ENCODE assay signal across 15 cellular contexts in genomic region chr14:34347683-34348082, GRCh38.
DNase-seq lines count a peak whose midpoint lies in the region; ATAC-seq and TF ChIP-seq lines count a peak whose summit lies in the region.
"Had no signal": no experiment of that assay in that cellular context is flagged by ENCODE, and none has a peak within 500 bp of the region (broad histone marks: within the 10 kb centered on the region; RNA-seq: fewer than 3 reads in every experiment).

No MANE protein-coding gene starts in this region.

- no peaks in the 10 kb centered on the region for H3K4me1 Mint-ChIP-seq in activated naive CD8-positive, alpha-beta T cell treated with anti-CD3 and anti-CD28 coated beads, Interleukin-2, amount 10 ng/mL, durations not matched to agents 7 days and 5 days
- H3K4me1 Mint-ChIP-seq in activated naive CD8-positive, alpha-beta T cell treated with anti-CD3 and anti-CD28 coated beads for 36 hours = no peaks in the 10 kb centered on the region
- no peaks in the 10 kb centered on the region for H3K4me1 Mint-ChIP-seq in stimulated activated effector memory CD8-positive, alpha-beta T cell treated with anti-CD3 and anti-CD28 coated beads, Interleukin-12 subunit alpha, Interleukin-12 subunit beta, amount 100 ng/mL, for 72 hours
- H3K4me1 Mint-ChIP-seq in MCF 10A (ENCODE audit: insufficient read depth, unreplicated experiment) = no peaks in the 10 kb centered on the region

- no peaks in the 10 kb centered on the region for H3K36me3 ChIP-seq in heart left ventricle

- H3K27me3 ChIP-seq in heart left ventricle = no peaks in the 10 kb centered on the region

- H3K4me1 ChIP-seq in heart left ventricle = no peaks in the 10 kb centered on the region

- H3K9me3 ChIP-seq in heart left ventricle = no peaks in the 10 kb centered on the region
- H3K9me3 ChIP-seq: SK-N-SH had no signal

- H3K9me3 Mint-ChIP-seq in activated naive CD8-positive, alpha-beta T cell treated with anti-CD3 and anti-CD28 coated beads, Interleukin-2, amount 10 ng/mL, durations not matched to agents 7 days and 5 days = no peaks in the 10 kb centered on the region
- H3K9me3 Mint-ChIP-seq in activated naive CD8-positive, alpha-beta T cell treated with anti-CD3 and anti-CD28 coated beads for 36 hours = no peaks in the 10 kb centered on the region
- no peaks in the 10 kb centered on the region for H3K9me3 Mint-ChIP-seq in stimulated activated effector memory CD8-positive, alpha-beta T cell treated with anti-CD3 and anti-CD28 coated beads, Interleukin-12 subunit alpha, Interleukin-12 subunit beta, amount 100 ng/mL, for 72 hours
- no peaks in the 10 kb centered on the region for H3K9me3 Mint-ChIP-seq in MCF 10A (ENCODE audit: unreplicated experiment)

- BruUV-seq in MCF 10A (replicated peaks; lab: Mats Ljungman, UMichigan) = no TSS peak

- H3K27ac ChIP-seq in heart left ventricle = no peak overlapping the region

- ATAC-seq in activated naive CD8-positive, alpha-beta T cell treated with anti-CD3 and anti-CD28 coated beads, Interleukin-2, amount 10 ng/mL, durations not matched to agents 7 days and 5 days (ENCODE audit: low read depth) = peak; percentile 79
- peak; percentile 90 for ATAC-seq in GM21786 (IDR thresholded peaks at IDR 0.05; ENCODE audit: unreplicated experiment)
- peak; percentile 70 for ATAC-seq in HG03460 (IDR thresholded peaks at IDR 0.05; ENCODE audit: unreplicated experiment)
- peak; percentile 57 for ATAC-seq in stimulated activated effector memory CD8-positive, alpha-beta T cell treated with anti-CD3 and anti-CD28 coated beads, Interleukin-12 subunit alpha, Interleukin-12 subunit beta, amount 100 ng/mL, for 72 hours
- no peak for ATAC-seq in activated CD4-positive, CD25-positive, alpha-beta regulatory T cell treated with anti-CD3 and anti-CD28 coated beads, Interleukin-2, amount 50 U/mL, for 24 hours
- no peak for ATAC-seq in heart left ventricle
- ATAC-seq: HCT116 had no signal

- WGBS in heart left ventricle, 4 donors = 95 to 98% (median 97%) methylated on average over 2 of the region's 2 CpGs

- H3K27me3 Mint-ChIP-seq in activated naive CD8-positive, alpha-beta T cell treated with anti-CD3 and anti-CD28 coated beads, Interleukin-2, amount 10 ng/mL, durations not matched to agents 7 days and 5 days = no peaks in the 10 kb centered on the region
- H3K27me3 Mint-ChIP-seq in activated naive CD8-positive, alpha-beta T cell treated with anti-CD3 and anti-CD28 coated beads for 36 hours = no peaks in the 10 kb centered on the region
- no peaks in the 10 kb centered on the region for H3K27me3 Mint-ChIP-seq in MCF 10A (ENCODE audit: insufficient read depth, unreplicated experiment)
- H3K27me3 Mint-ChIP-seq: progenitor cell of endocrine pancreas had no signal

- TF ChIP-seq POLR2A in heart left ventricle (IDR thresholded peaks at IDR 0.05) = no peak

- no peak for DNase-seq in activated naive CD8-positive, alpha-beta T cell treated with anti-CD3 and anti-CD28 coated beads, Interleukin-2, amount 10 ng/mL, durations not matched to agents 7 days and 5 days
- no peak for DNase-seq in activated naive CD8-positive, alpha-beta T cell treated with anti-CD3 and anti-CD28 coated beads for 36 hours
- no peak for DNase-seq in stimulated activated effector memory CD8-positive, alpha-beta T cell treated with anti-CD3 and anti-CD28 coated beads, Interleukin-12 subunit alpha, Interleukin-12 subunit beta, amount 100 ng/mL, for 72 hours (ENCODE audit: low spot score in 2 of 2)
- DNase-seq in MCF 10A (ENCODE audit: unreplicated experiment) (no peak), heart left ventricle (no peak)
- DNase-seq: cerebellar nuclear complex, COR-L47, kidney glomerular epithelial cell, NCI-H1930, SK-N-SH had no signal

- intact Hi-C loops in MCF 10A (cut with micrococcal nuclease) (no loop called here), heart left ventricle (cut with DNase I) (no loop called here)

- POLR2A ChIA-PET in activated naive CD8-positive, alpha-beta T cell treated with anti-CD3 and anti-CD28 coated beads, Interleukin-2, amount 10 ng/mL, durations not matched to agents 7 days and 5 days (lab: Charles Lee) = interaction anchor here (0.6 kb wide), 1 partner anchor 894 kb away, joined by 4 read pairs; no protein-coding TSS in a partner anchor
- POLR2A ChIA-PET in MCF 10A (lab: Yijun Ruan, JAX) = interaction anchor here (0.6 kb wide), 1 partner anchor 1976 kb away, joined by 4 read pairs; no protein-coding TSS in a partner anchor

- no peak for TF ChIP-seq CTCF in MCF 10A (IDR thresholded peaks at IDR 0.05; ENCODE audit: unreplicated experiment)
- TF ChIP-seq CTCF in heart left ventricle (IDR thresholded peaks at IDR 0.05) = no peak

- H3K4me3 Mint-ChIP-seq in activated naive CD8-positive, alpha-beta T cell treated with anti-CD3 and anti-CD28 coated beads, Interleukin-2, amount 10 ng/mL, durations not matched to agents 7 days and 5 days = no peak overlapping the region
- no peak overlapping the region for H3K4me3 Mint-ChIP-seq in activated naive CD8-positive, alpha-beta T cell treated with anti-CD3 and anti-CD28 coated beads for 36 hours
- H3K4me3 Mint-ChIP-seq in stimulated activated effector memory CD8-positive, alpha-beta T cell treated with anti-CD3 and anti-CD28 coated beads, Interleukin-12 subunit alpha, Interleukin-12 subunit beta, amount 100 ng/mL, for 72 hours = no peak overlapping the region
- no peak overlapping the region for H3K4me3 Mint-ChIP-seq in MCF 10A (ENCODE audit: unreplicated experiment)

- CTCF ChIA-PET in MCF 10A (lab: Yijun Ruan, JAX) = interaction anchor here (0.6 kb wide), 1 partner anchor 1029 kb away, joined by 6 read pairs; no protein-coding TSS in a partner anchor

- H3K27ac Mint-ChIP-seq in activated naive CD8-positive, alpha-beta T cell treated with anti-CD3 and anti-CD28 coated beads, Interleukin-2, amount 10 ng/mL, durations not matched to agents 7 days and 5 days = no peak overlapping the region
- H3K27ac Mint-ChIP-seq in activated naive CD8-positive, alpha-beta T cell treated with anti-CD3 and anti-CD28 coated beads for 36 hours = no peak overlapping the region
- H3K27ac Mint-ChIP-seq in stimulated activated effector memory CD8-positive, alpha-beta T cell treated with anti-CD3 and anti-CD28 coated beads, Interleukin-12 subunit alpha, Interleukin-12 subunit beta, amount 100 ng/mL, for 72 hours = no peak overlapping the region
- no peak overlapping the region for H3K27ac Mint-ChIP-seq in MCF 10A (ENCODE audit: low read depth, unreplicated experiment)
- H3K27ac Mint-ChIP-seq: progenitor cell of endocrine pancreas had no signal

- H3K4me3 ChIP-seq in heart left ventricle = no peak overlapping the region

- H3K36me3 Mint-ChIP-seq in activated naive CD8-positive, alpha-beta T cell treated with anti-CD3 and anti-CD28 coated beads, Interleukin-2, amount 10 ng/mL, durations not matched to agents 7 days and 5 days = no peaks in the 10 kb centered on the region
- no peaks in the 10 kb centered on the region for H3K36me3 Mint-ChIP-seq in activated naive CD8-positive, alpha-beta T cell treated with anti-CD3 and anti-CD28 coated beads for 36 hours
- no peaks in the 10 kb centered on the region for H3K36me3 Mint-ChIP-seq in stimulated activated effector memory CD8-positive, alpha-beta T cell treated with anti-CD3 and anti-CD28 coated beads, Interleukin-12 subunit alpha, Interleukin-12 subunit beta, amount 100 ng/mL, for 72 hours
- no peaks in the 10 kb centered on the region for H3K36me3 Mint-ChIP-seq in MCF 10A (ENCODE audit: insufficient read depth, unreplicated experiment)

Comparison
In these comparisons a context has a peak if more than half of its experiments do, and no peak if none do; other contexts are left out.
1. ATAC-seq: peak in activated naive CD8-positive, alpha-beta T cell treated with anti-CD3 and anti-CD28 coated beads, Interleukin-2, amount 10 ng/mL, durations not matched to agents 7 days and 5 days (single experiment), GM21786 (single experiment), HG03460 (single experiment) and stimulated activated effector memory CD8-positive, alpha-beta T cell treated with anti-CD3 and anti-CD28 coated beads, Interleukin-12 subunit alpha, Interleukin-12 subunit beta, amount 100 ng/mL, for 72 hours (single experiment); none in activated CD4-positive, CD25-positive, alpha-beta regulatory T cell treated with anti-CD3 and anti-CD28 coated beads, Interleukin-2, amount 50 U/mL, for 24 hours (0 of 2) and heart left ventricle (0 of 4).